24 cellular contexts compared by ENCODE assay signal in genomic region chr10:127433951-127434350, GRCh38.
A peak's percentile ranks its signal among the peaks of the same experiment; 100 is the strongest.
DNase-seq lines count a peak whose midpoint lies in the region; ATAC-seq, FAIRE-seq and TF ChIP-seq lines count a peak whose summit lies in the region.
"Had no signal": no experiment of that assay in that cellular context is flagged by ENCODE, and none has a peak within 500 bp of the region (broad histone marks: within the 10 kb centered on the region; RNA-seq: fewer than 3 reads in every experiment).

No MANE protein-coding gene starts in this region.

- no peak for ATAC-seq in GM18861 (IDR thresholded peaks at IDR 0.05; ENCODE audit: unreplicated experiment)

- no peaks in the 10 kb centered on the region for H3K4me1 Mint-ChIP-seq in neural crest cell

- no peak for FAIRE-seq in D721Med (lab: Jason Lieb, UNC)
- FAIRE-seq: G401.6, GM12891 had no signal

- H3K27me3 ChIP-seq in BJ (ENCODE audit: control insufficient read depth, insufficient read depth, low read length) = no peaks in the 10 kb centered on the region
- H3K27me3 ChIP-seq: BLaER1, SJSA1 had no signal

- H3K9me3 Mint-ChIP-seq in neural crest cell = peaks cover 8% of the 10 kb centered on the region

- in situ Hi-C loops in KBM-7 (cut with MboI; ENCODE audit: low pct_unique_long_range_greater_than_20kb, low sequenced_read_pairs) = no loop called here

- no peak overlapping the region for H3K4me3 Mint-ChIP-seq in neural crest cell
- H3K4me3 Mint-ChIP-seq: CD4-positive, CD25-positive, alpha-beta regulatory T cell had no signal

- H3K27ac Mint-ChIP-seq in neural crest cell (ENCODE audit: unreplicated experiment) = peak overlapping the region; percentile 57
- H3K27ac Mint-ChIP-seq: CD4-positive, CD25-positive, alpha-beta regulatory T cell had no signal

- peaks cover 13% of the 10 kb centered on the region for H3K36me3 ChIP-seq in BJ (ENCODE audit: control insufficient read depth, insufficient read depth, low read length)
- H3K36me3 ChIP-seq: BLaER1 had no signal

- TF ChIP-seq CTCF in BJ (IDR thresholded peaks at IDR 0.05; ENCODE audit: insufficient read depth, low read depth, low read length) (no peak), fibroblast of villous mesenchyme (IDR thresholded peaks at IDR 0.05; ENCODE audit: insufficient read depth, low read depth, low read length) (no peak), neural crest cell (conservative IDR thresholded peaks at IDR 0.05) (no peak), D721Med (IDR thresholded peaks at IDR 0.05; ENCODE audit: insufficient read depth, missing control alignments) (no peak)

- H3K27me3 Mint-ChIP-seq in neural crest cell (ENCODE audit: low read depth) = no peaks in the 10 kb centered on the region
- H3K27me3 Mint-ChIP-seq: CD4-positive, CD25-positive, alpha-beta regulatory T cell had no signal

- peaks cover 45% of the 10 kb centered on the region for H3K36me3 Mint-ChIP-seq in neural crest cell (ENCODE audit: low read depth)
- H3K36me3 Mint-ChIP-seq: CD4-positive, CD25-positive, alpha-beta regulatory T cell had no signal

- CTCF ChIA-PET in BJ (lab: Yijun Ruan, JAX) = no interaction called here

- peak; percentile 5 for DNase-seq in BJ (ENCODE audit: low read depth)
- DNase-seq in KBM-7 = peak; percentile 38
- peak; percentile 19 for DNase-seq in fibroblast of villous mesenchyme (ENCODE audit: low read depth)
- no peak for DNase-seq in neural crest cell (ENCODE audit: low read depth, low spot score)
- DNase-seq in D721Med (ENCODE audit: insufficient read length, low spot score) = no peak
- DNase-seq in NCI-H1694 (lab: John Stamatoyannopoulos, UW) = no peak
- no peak for DNase-seq in GDM1 (lab: John Stamatoyannopoulos, UW)
- DNase-seq: 8988T; CD4-positive, CD25-positive, alpha-beta regulatory T cell; DMS53; H7; Kasumi-1; NCI-H1105 treated with DMSO at 0.1 percent for 48 hours; NCI-H146; NCI-H2029 treated with DMSO at 0.1 percent for 48 hours; NCI-H446 treated with DMSO at 0.1 percent for 48 hours; NCI-H526; Right ventricle myocardium superior; RPMI8226 had no signal

- POLR2A ChIA-PET in BJ (lab: Charles Lee) = no interaction called here

- H3K4me3 ChIP-seq in BJ (ENCODE audit: low read depth, low read length) = no peak overlapping the region
- H3K4me3 ChIP-seq in fibroblast of villous mesenchyme (ENCODE audit: low read depth, low read length) = no peak overlapping the region
- H3K4me3 ChIP-seq: BLaER1, SJSA1 had no signal

Comparison
In these comparisons a context has a peak if more than half of its experiments do, and no peak if none do; other contexts are left out.
1. DNase-seq: peak in BJ (single experiment), KBM-7 (single experiment) and fibroblast of villous mesenchyme (single experiment); none in neural crest cell (single experiment), D721Med (single experiment), NCI-H1694 (single experiment) and GDM1 (single experiment).